Comparison of ENCODE assay signal across 8 cellular contexts in the genomic region with DNA sequence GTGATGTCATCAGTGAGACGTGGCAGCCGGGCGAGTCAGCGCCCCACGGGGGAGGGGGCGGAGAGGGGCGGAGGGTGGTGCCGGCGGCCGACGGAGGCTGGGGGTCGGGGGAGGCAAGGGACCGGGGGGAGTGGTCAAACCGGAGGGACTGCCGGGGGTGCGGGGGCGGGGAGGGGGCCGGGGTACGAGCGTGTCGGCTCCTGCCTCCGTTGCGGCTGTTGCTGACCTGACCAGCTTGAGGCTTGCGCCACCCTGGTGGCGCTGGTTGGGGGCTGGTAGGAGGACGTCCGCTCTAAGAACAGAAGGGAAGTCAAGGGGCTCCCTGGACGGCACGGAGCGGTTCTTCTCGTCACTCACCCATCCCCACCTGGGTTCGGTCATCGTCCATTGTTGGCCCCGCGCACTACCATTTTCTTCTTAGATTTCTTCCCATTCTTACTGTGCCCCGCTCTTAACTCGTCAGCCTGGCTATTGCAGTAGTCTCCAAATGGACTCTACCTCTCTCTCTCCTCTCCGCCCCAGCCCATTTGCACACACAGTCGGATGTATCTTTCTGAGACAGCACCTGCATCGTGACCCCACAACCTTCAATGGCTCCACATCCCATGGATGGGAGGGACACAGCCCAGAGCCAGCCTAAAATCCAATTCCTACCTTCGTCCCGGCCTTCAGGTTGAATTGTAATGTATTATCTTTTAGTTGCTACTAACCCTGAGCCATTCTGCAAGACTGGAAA. TPM values are rescaled to one million over a fixed set of nuclear protein-coding genes. Genes with fewer than 3 reads are reported as not detected.
DNase-seq lines count a peak whose midpoint lies in the region; ATAC-seq and TF ChIP-seq lines count a peak whose summit lies in the region.

No MANE protein-coding gene starts in this region.

- peak overlapping the region; percentile 71 for H2BK120ac ChIP-seq in mesenchymal stem cell (ENCODE audit: low read depth, low read length)

- peak overlapping the region; percentile 69 for H2AFZ ChIP-seq in mesenchymal stem cell (ENCODE audit: low read depth, low read length)

- H3K27me3 ChIP-seq in mesenchymal stem cell (ENCODE audit: control insufficient read depth in 1 of 2, insufficient read depth in 1 of 2, low read length in 2 of 2) (no peaks in the 10 kb centered on the region), uterus (no peaks in the 10 kb centered on the region)

- H3K4me3 Mint-ChIP-seq in central memory CD8-positive, alpha-beta T cell = peak overlapping the region; percentile 98

- H3K27me3 Mint-ChIP-seq in central memory CD8-positive, alpha-beta T cell = no peaks in the 10 kb centered on the region

- 5% methylated on average over 20 of the region's 42 CpGs for WGBS in mesenchymal stem cell

- no peak overlapping the region for H2BK5ac ChIP-seq in mesenchymal stem cell (ENCODE audit: low read depth, low read length, poor library complexity, severe bottlenecking)

- H3K4me3 ChIP-seq in mesenchymal stem cell (ENCODE audit: insufficient read depth in 1 of 2, low read depth in 1 of 2, low read length in 2 of 2) (peak overlapping the region; percentile 61 to 88), uterus (peak overlapping the region; percentile 63 to 99)

- peak in 2 of 4 experiments; percentile 4 to 48 for TF ChIP-seq CTCF in uterus (IDR thresholded peaks at IDR 0.05)

- peak overlapping the region; percentile 46 for H2AK5ac ChIP-seq in mesenchymal stem cell (ENCODE audit: low read length, severe bottlenecking)

- peak overlapping the region; percentile 99 for H3K27ac Mint-ChIP-seq in central memory CD8-positive, alpha-beta T cell (ENCODE audit: low read depth)

- peak overlapping the region; percentile 74 for H3K4me2 ChIP-seq in mesenchymal stem cell (ENCODE audit: low read length, poor library complexity, severe bottlenecking)

- H3K36me3 ChIP-seq in mesenchymal stem cell (ENCODE audit: control insufficient read depth in 1 of 2, insufficient read depth in 2 of 2, low read depth in 1 of 2, low read length in 2 of 2) (no peaks in the 10 kb centered on the region), uterus (no peaks in the 10 kb centered on the region)

- DNase-seq in Right ventricle myocardium inferior (ENCODE audit: missing footprints) = no peak
- no peak for DNase-seq in cardiac septum (ENCODE audit: low spot score)
- peak; percentile 88 for DNase-seq in NOMO-1 treated with DMSO at 0.1 percent for 48 hours (lab: John Stamatoyannopoulos, UW; ENCODE audit: unreplicated experiment)
- peak in 1 of 2 donors; percentile 29 for DNase-seq in central memory CD8-positive, alpha-beta T cell (ENCODE audit: low spot score in 2 of 2)
- no peak for DNase-seq in mesenchymal stem cell
- DNase-seq in uterus = no peak
- no peak for DNase-seq in epidermal melanocyte (ENCODE audit: insufficient read length, low spot score)

- no peaks in the 10 kb centered on the region for H3K9me3 ChIP-seq in mesenchymal stem cell (ENCODE audit: control insufficient read depth, low read length)
- no peaks in the 10 kb centered on the region for H3K9me3 ChIP-seq in uterus

- no peaks in the 10 kb centered on the region for H3K9me3 Mint-ChIP-seq in central memory CD8-positive, alpha-beta T cell

- H3K4me1 ChIP-seq in mesenchymal stem cell (ENCODE audit: control insufficient read depth, insufficient read depth, low read depth, low read length) (peaks cover 8% of the 10 kb centered on the region), uterus (no peaks in the 10 kb centered on the region)

- H3K9ac ChIP-seq in mesenchymal stem cell (ENCODE audit: low read length) = peak overlapping the region; percentile 100

- H3K18ac ChIP-seq in mesenchymal stem cell (ENCODE audit: low read depth in 1 of 2, low read length in 2 of 2) = peak overlapping the region; percentile 73 to 92

- H3K23ac ChIP-seq in mesenchymal stem cell (ENCODE audit: low read length in 2 of 2) = no peak overlapping the region

- peak overlapping the region in 1 of 2 experiments; percentile 37 for H2BK12ac ChIP-seq in mesenchymal stem cell (ENCODE audit: low read length in 2 of 2)

- H3K4me1 Mint-ChIP-seq in central memory CD8-positive, alpha-beta T cell = peaks cover 35% of the 10 kb centered on the region

- ATAC-seq in Right ventricle myocardium inferior = peak; percentile 45
- peak; percentile 28 for ATAC-seq in HG02852 (IDR thresholded peaks at IDR 0.05; ENCODE audit: unreplicated experiment)
- no peak for ATAC-seq in central memory CD8-positive, alpha-beta T cell (replicated peaks; ENCODE audit: extremely low read depth, poor library complexity, severe bottlenecking)

- peak overlapping the region in 1 of 2 experiments; percentile 68 for H3K14ac ChIP-seq in mesenchymal stem cell (ENCODE audit: low read length in 2 of 2)

- no peak overlapping the region for H2BK15ac ChIP-seq in mesenchymal stem cell (ENCODE audit: low read depth, poor library complexity, severe bottlenecking)

- peak overlapping the region; percentile 87 for H4K8ac ChIP-seq in mesenchymal stem cell (ENCODE audit: low read length)

- TF ChIP-seq POLR2A in uterus (IDR thresholded peaks at IDR 0.05) = no peak

- H3K36me3 Mint-ChIP-seq in central memory CD8-positive, alpha-beta T cell (ENCODE audit: insufficient read depth) = peaks cover 13% of the 10 kb centered on the region

- peak overlapping the region; percentile 52 for H3K27ac ChIP-seq in mesenchymal stem cell (ENCODE audit: low read length, poor library complexity, severe bottlenecking)
- peak overlapping the region; percentile 93 to 99 for H3K27ac ChIP-seq in uterus

- H4K91ac ChIP-seq in mesenchymal stem cell (ENCODE audit: low read length) = peak overlapping the region; percentile 73

- intact Hi-C loops in Right ventricle myocardium inferior (cut with DNase I) = loop anchor here (1.0 to 5.0 kb wide), 3 partner anchors 58 to 97 kb away; partner anchors contain the start of genes ACTR2 and CEP68
- intact Hi-C loops in cardiac septum (cut with DNase I) = loop anchor here (5.0 kb wide), 2 partner anchors 73 to 143 kb away; partner anchors contain the start of genes CEP68 and SLC1A4
- intact Hi-C loops in uterus (cut with DNase I; ENCODE audit: low total_unique reads) = no loop called here

- H3K4ac ChIP-seq in mesenchymal stem cell (ENCODE audit: low read depth in 1 of 2, low read length in 2 of 2) = peak overlapping the region; percentile 53 to 62

- H3K79me1 ChIP-seq in mesenchymal stem cell (replicated peaks; ENCODE audit: low read length, poor library complexity, severe bottlenecking) = peaks cover 3% of the 10 kb centered on the region

RNA-seq across cellular contexts. Expression of gene RAB1A, which starts 0.7 kb away (rescaled TPM):
- total RNA-seq in Right ventricle myocardium inferior (119 TPM), cardiac septum (106 TPM), uterus (100 to 1,000 TPM in 2 of 4 donors, 10 to 100 TPM in 2; 78.5 to 153 (median 103) TPM)
- 263 TPM for polyA plus RNA-seq in mesenchymal stem cell (2013, experiment 1 of 2)
- 275 TPM for polyA plus RNA-seq in mesenchymal stem cell (2013, experiment 2 of 2)
